14 cellular contexts compared by ENCODE assay signal in the genomic region with DNA sequence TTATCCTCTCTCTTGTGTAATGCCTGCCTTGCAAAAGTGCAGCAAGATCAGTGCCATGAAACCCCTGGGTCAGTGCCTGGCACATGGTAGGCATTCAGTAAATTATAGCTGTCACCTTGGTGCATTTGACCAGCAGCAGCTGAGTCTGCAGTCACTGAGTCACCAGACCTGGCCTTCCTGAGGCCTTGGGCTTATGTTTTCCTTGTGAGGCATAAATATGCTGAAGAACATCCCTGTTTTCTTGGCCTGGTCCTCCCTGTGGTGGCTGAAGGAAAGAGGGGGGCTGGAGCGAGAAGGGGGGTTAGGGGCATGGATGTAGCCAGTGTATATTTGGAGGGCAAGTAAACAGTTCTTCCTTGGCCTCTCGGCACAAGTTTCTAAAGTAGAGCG. TPM values are rescaled to one million over a fixed set of nuclear protein-coding genes. Genes with fewer than 3 reads are reported as not detected.
DNase-seq lines count a peak whose midpoint lies in the region; ATAC-seq, FAIRE-seq and TF ChIP-seq lines count a peak whose summit lies in the region.
"Had no signal": no experiment of that assay in that cellular context is flagged by ENCODE, and none has a peak within 500 bp of the region (broad histone marks: within the 10 kb centered on the region; RNA-seq: fewer than 3 reads in every experiment).

No MANE protein-coding gene starts in this region.

- peak; percentile 32 for DNase-seq in Daoy (ENCODE audit: low read depth)
- DNase-seq in astrocyte (ENCODE audit: low read depth) = peak; percentile 63
- DNase-seq in right atrium auricular region (ENCODE audit: low spot score) = no peak
- DNase-seq in sigmoid colon = peak; percentile 89
- DNase-seq in hippocampal formation (lab: John Stamatoyannopoulos, UW) = no peak
- no peak for DNase-seq in stimulated activated CD4-positive, alpha-beta T cell treated with anti-CD3 and anti-CD28 coated beads, Interleukin-4, amount 100 ng/mL, for 1 hour
- DNase-seq: effector memory CD8-positive, alpha-beta T cell; natural killer cell had no signal

- H3K36me3 ChIP-seq in astrocyte (ENCODE audit: insufficient read depth, low read length) (no peaks in the 10 kb centered on the region), right atrium auricular region (no peaks in the 10 kb centered on the region), sigmoid colon (no peaks in the 10 kb centered on the region)
- H3K36me3 ChIP-seq: BLaER1 treated with 17β-estradiol and CSF1 and Interleukin-3, amounts not matched to agents 10 nM and 100 nM had no signal

- no peak overlapping the region for H3K4me3 ChIP-seq in astrocyte (ENCODE audit: insufficient read depth, low read depth, low read length)
- H3K4me3 ChIP-seq in right atrium auricular region = no peak overlapping the region
- H3K4me3 ChIP-seq in sigmoid colon = no peak overlapping the region
- H3K4me3 ChIP-seq: BLaER1 treated with 17β-estradiol and CSF1 and Interleukin-3, amounts not matched to agents 10 nM and 100 nM had no signal

- peaks cover 82% of the 10 kb centered on the region for H3K79me2 ChIP-seq in astrocyte (ENCODE audit: insufficient read depth, low read length)

- peaks cover 14% of the 10 kb centered on the region for H3K36me3 Mint-ChIP-seq in astrocyte (ENCODE audit: low read depth, unreplicated experiment)
- H3K36me3 Mint-ChIP-seq: natural killer cell had no signal

- no peaks in the 10 kb centered on the region for H3K27me3 ChIP-seq in astrocyte (ENCODE audit: insufficient read depth, low read length)
- H3K27me3 ChIP-seq in right atrium auricular region = no peaks in the 10 kb centered on the region
- no peaks in the 10 kb centered on the region for H3K27me3 ChIP-seq in sigmoid colon

- TF ChIP-seq EP300 in sigmoid colon (IDR thresholded peaks at IDR 0.05) = peak in 3 of 4 donors; percentile 12 to 74 (median 47)

- no peaks in the 10 kb centered on the region for H3K9me3 ChIP-seq in astrocyte (ENCODE audit: insufficient read depth, low read depth, low read length)
- no peaks in the 10 kb centered on the region for H3K9me3 ChIP-seq in right atrium auricular region
- H3K9me3 ChIP-seq in sigmoid colon = no peaks in the 10 kb centered on the region
- H3K9me3 ChIP-seq: BLaER1 treated with 17β-estradiol and CSF1 and Interleukin-3, amounts not matched to agents 10 nM and 100 nM had no signal

- no peak overlapping the region for H2AFZ ChIP-seq in astrocyte (ENCODE audit: low read depth, low read length)

- no peak overlapping the region for H3K4me3 Mint-ChIP-seq in astrocyte (ENCODE audit: unreplicated experiment)
- H3K4me3 Mint-ChIP-seq: effector memory CD8-positive, alpha-beta T cell; natural killer cell had no signal

- no peak for TF ChIP-seq POLR2A in sigmoid colon (IDR thresholded peaks at IDR 0.05)

- H4K20me1 ChIP-seq in astrocyte (ENCODE audit: insufficient read depth, low read length) = peaks cover 83% of the 10 kb centered on the region

- H3K27ac ChIP-seq in astrocyte (ENCODE audit: low read depth, low read length) (peak overlapping the region; percentile 73), right atrium auricular region (peak overlapping the region; percentile 75 to 85), sigmoid colon (peak overlapping the region; percentile 61 to 89 (median 84))
- H3K27ac ChIP-seq: BLaER1 treated with 17β-estradiol and CSF1 and Interleukin-3, amounts not matched to agents 10 nM and 100 nM; HL-60 had no signal

- intact Hi-C loops in sigmoid colon (cut with DNase I) = no loop called here

- H3K4me2 ChIP-seq in astrocyte (ENCODE audit: low read length) = peak overlapping the region; percentile 61

- peaks cover 35% of the 10 kb centered on the region for H3K4me1 Mint-ChIP-seq in astrocyte (ENCODE audit: low read depth, unreplicated experiment)
- H3K4me1 Mint-ChIP-seq: natural killer cell had no signal

- H3K4me1 ChIP-seq in astrocyte (ENCODE audit: insufficient read depth, low read length) (peaks cover 21% of the 10 kb centered on the region), right atrium auricular region (peaks cover 4 to 91% of the 10 kb centered on the region in 2 donors), sigmoid colon (peaks cover 0 to 83% (median 73%) of the 10 kb centered on the region in 4 donors)

- H3K9ac ChIP-seq in astrocyte (ENCODE audit: low read length) = no peak overlapping the region
- H3K9ac ChIP-seq: BLaER1 treated with 17β-estradiol and CSF1 and Interleukin-3, amounts not matched to agents 10 nM and 100 nM had no signal

- TF ChIP-seq CTCF in astrocyte (IDR thresholded peaks at IDR 0.05; ENCODE audit: insufficient read depth, low read depth, low read length) (no peak), right atrium auricular region (IDR thresholded peaks at IDR 0.05) (no peak), sigmoid colon (IDR thresholded peaks at IDR 0.05) (no peak)

- ATAC-seq in GM18907 (IDR thresholded peaks at IDR 0.05; ENCODE audit: unreplicated experiment) (no peak), GM21423 (IDR thresholded peaks at IDR 0.05; ENCODE audit: unreplicated experiment) (no peak)
- ATAC-seq: effector memory CD8-positive, alpha-beta T cell; HCT116; natural killer cell had no signal

- H3K27ac Mint-ChIP-seq in astrocyte (ENCODE audit: unreplicated experiment) = no peak overlapping the region
- H3K27ac Mint-ChIP-seq: natural killer cell had no signal

- H3K27me3 Mint-ChIP-seq in astrocyte (ENCODE audit: low read depth, unreplicated experiment) = no peaks in the 10 kb centered on the region

- no peak for FAIRE-seq in astrocyte (lab: Jason Lieb, UNC)
- FAIRE-seq: GM12891 had no signal

- peaks cover 3% of the 10 kb centered on the region for H3K9me3 Mint-ChIP-seq in astrocyte (ENCODE audit: unreplicated experiment)
- H3K9me3 Mint-ChIP-seq: effector memory CD8-positive, alpha-beta T cell; natural killer cell had no signal

- WGBS in sigmoid colon, 2 donors = 81 to 84% methylated on average over 3 of the region's 3 CpGs

RNA-seq across cellular contexts. Expression of gene EPN2, which starts 26.4 kb away (rescaled TPM):
- total RNA-seq in Daoy (2014; rRNA removed; shearing (Covaris generic)) = 16.3 and 37.3 TPM in 2 replicates
- total RNA-seq in astrocyte (40.5 and 48.7 TPM in 2 replicates), right atrium auricular region (10 to 100 TPM; 68.0 to 73.1 TPM), sigmoid colon (10 to 100 TPM; 31.7 to 55.4 (median 47.6) TPM)
- 10 to 100 TPM; 12.0 to 22.1 (median 15.3) TPM for polyA plus RNA-seq in sigmoid colon

Comparison
In these comparisons a context has a peak if more than half of its experiments do, and no peak if none do; other contexts are left out.
1. DNase-seq: peak in Daoy (single experiment), astrocyte (single experiment) and sigmoid colon (single experiment); none in right atrium auricular region (single experiment), hippocampal formation (0 of 2) and stimulated activated CD4-positive, alpha-beta T cell treated with anti-CD3 and anti-CD28 coated beads, Interleukin-4, amount 100 ng/mL, for 1 hour (single experiment).
2. Peak in every context shown above with its lines, with median percentiles within 50 percentile points of each other: H3K27ac ChIP-seq.